In genomic region chr12:6386522-6386921, GRCh38 we compare ENCODE assay signal across 18 cellular contexts. TPM values are rescaled to one million over a fixed set of nuclear protein-coding genes. Genes with fewer than 3 reads are reported as not detected.
DNase-seq lines count a peak whose midpoint lies in the region; ATAC-seq, FAIRE-seq and TF ChIP-seq lines count a peak whose summit lies in the region.
"Had no signal": no experiment of that assay in that cellular context is flagged by ENCODE, and none has a peak within 500 bp of the region (broad histone marks: within the 10 kb centered on the region; RNA-seq: fewer than 3 reads in every experiment).

No MANE protein-coding gene starts in this region.

- peaks cover 22% of the 10 kb centered on the region for H3K4me1 ChIP-seq in osteoblast (ENCODE audit: insufficient read depth, low read length)
- H3K4me1 ChIP-seq in vagina, result peaks cover 57% of the 10 kb centered on the region

- DNase-seq in natural killer cell (no peak), osteoblast (ENCODE audit: insufficient read length, low spot score, missing footprints) (peak; percentile 73), vagina (ENCODE audit: extremely low spot score in 2 of 2) (no peak), urothelium cell line (ENCODE audit: low spot score) (no peak), endothelial cell (ENCODE audit: low spot score) (no peak), immature natural killer cell (no peak)
- DNase-seq in natural killer cell treated with Interleukin-12 subunit alpha and Interleukin-12 subunit beta and Interleukin-15 and Interleukin-18, amount 100 ng/mL, for 72 hours (ENCODE audit: low spot score), result no peak
- DNase-seq: 8988T, HCEC 1CT, KBM-7, NCI-H1092 treated with DMSO at 0.1 percent for 48 hours, NCI-H1694, NCI-H345, Right ventricle myocardium superior had no signal

- no peak for FAIRE-seq in urothelium cell line (lab: Jason Lieb, UNC)
- FAIRE-seq: GM18507, GM19239, HTR-8/SVneo had no signal

- H3K27ac Mint-ChIP-seq in natural killer cell (no peak overlapping the region), endothelial cell (ENCODE audit: unreplicated experiment) (no peak overlapping the region), immature natural killer cell (no peak overlapping the region)
- H3K27ac Mint-ChIP-seq in natural killer cell treated with Interleukin-12 subunit alpha and Interleukin-12 subunit beta and Interleukin-15 and Interleukin-18, amount 100 ng/mL, for 72 hours, result no peak overlapping the region
- H3K27ac Mint-ChIP-seq in dendritic cell treated with granulocyte-macrophage colony-stimulating factor and Interleukin-4, amounts not matched to agents 40 ng/mL and 50 ng/mL, for 4 days, result no peak overlapping the region

- peaks cover 43% of the 10 kb centered on the region for H3K79me2 ChIP-seq in osteoblast (ENCODE audit: insufficient read depth, low read length)

- H3K9me3 Mint-ChIP-seq in natural killer cell (no peaks in the 10 kb centered on the region), endothelial cell (ENCODE audit: unreplicated experiment) (no peaks in the 10 kb centered on the region), immature natural killer cell (no peaks in the 10 kb centered on the region)
- H3K9me3 Mint-ChIP-seq in natural killer cell treated with Interleukin-12 subunit alpha and Interleukin-12 subunit beta and Interleukin-15 and Interleukin-18, amount 100 ng/mL, for 72 hours, result no peaks in the 10 kb centered on the region
- H3K9me3 Mint-ChIP-seq in dendritic cell treated with granulocyte-macrophage colony-stimulating factor and Interleukin-4, amounts not matched to agents 40 ng/mL and 50 ng/mL, for 4 days, result no peaks in the 10 kb centered on the region

- H3K27ac ChIP-seq in osteoblast (ENCODE audit: low read depth, low read length) (no peak overlapping the region), vagina (peak overlapping the region; percentile 7)

- H3K9me3 ChIP-seq in osteoblast (ENCODE audit: low read depth, low read length) (no peaks in the 10 kb centered on the region), vagina (no peaks in the 10 kb centered on the region)

- H3K27me3 Mint-ChIP-seq in natural killer cell (ENCODE audit: low read depth in 2 of 2) (peaks cover 0 to 10% of the 10 kb centered on the region in 2 donors), endothelial cell (ENCODE audit: unreplicated experiment) (peaks cover 7% of the 10 kb centered on the region), immature natural killer cell (ENCODE audit: low read depth in 3 of 3) (peaks cover 0 to 3% (median 2%) of the 10 kb centered on the region in 3 donors)
- H3K27me3 Mint-ChIP-seq in natural killer cell treated with Interleukin-12 subunit alpha and Interleukin-12 subunit beta and Interleukin-15 and Interleukin-18, amount 100 ng/mL, for 72 hours, result peaks cover 7 to 11% of the 10 kb centered on the region in 2 donors
- no peaks in the 10 kb centered on the region for H3K27me3 Mint-ChIP-seq in dendritic cell treated with granulocyte-macrophage colony-stimulating factor and Interleukin-4, amounts not matched to agents 40 ng/mL and 50 ng/mL, for 4 days

- H3K4me3 ChIP-seq in osteoblast (ENCODE audit: insufficient read depth, low read length), result no peak overlapping the region
- no peak overlapping the region for H3K4me3 ChIP-seq in vagina

- H3K36me3 Mint-ChIP-seq in natural killer cell (no peaks in the 10 kb centered on the region), endothelial cell (ENCODE audit: low read depth, unreplicated experiment) (peaks cover 20% of the 10 kb centered on the region), immature natural killer cell (peaks cover 0 to 11% (median 4%) of the 10 kb centered on the region in 3 donors)
- no peaks in the 10 kb centered on the region for H3K36me3 Mint-ChIP-seq in natural killer cell treated with Interleukin-12 subunit alpha and Interleukin-12 subunit beta and Interleukin-15 and Interleukin-18, amount 100 ng/mL, for 72 hours
- H3K36me3 Mint-ChIP-seq in dendritic cell treated with granulocyte-macrophage colony-stimulating factor and Interleukin-4, amounts not matched to agents 40 ng/mL and 50 ng/mL, for 4 days (ENCODE audit: low read depth), result peaks cover 73% of the 10 kb centered on the region

- H3K4me3 Mint-ChIP-seq in natural killer cell (peak overlapping the region; percentile 28), endothelial cell (ENCODE audit: unreplicated experiment) (no peak overlapping the region), immature natural killer cell (no peak overlapping the region)
- no peak overlapping the region for H3K4me3 Mint-ChIP-seq in natural killer cell treated with Interleukin-12 subunit alpha and Interleukin-12 subunit beta and Interleukin-15 and Interleukin-18, amount 100 ng/mL, for 72 hours
- H3K4me3 Mint-ChIP-seq in dendritic cell treated with granulocyte-macrophage colony-stimulating factor and Interleukin-4, amounts not matched to agents 40 ng/mL and 50 ng/mL, for 4 days, result peak overlapping the region; percentile 93

- intact Hi-C loops in natural killer cell (cut with micrococcal nuclease), result no loop called here
- intact Hi-C loops in dendritic cell treated with granulocyte-macrophage colony-stimulating factor and Interleukin-4, amounts not matched to agents 40 ng/mL and 50 ng/mL, for 4 days (cut with micrococcal nuclease), result no loop called here
- intact Hi-C loops in vagina (cut with DNase I), result no loop called here

- TF ChIP-seq POLR2A in vagina (IDR thresholded peaks at IDR 0.05), result no peak

- H3K4me1 Mint-ChIP-seq in natural killer cell (peaks cover 0 to 6% of the 10 kb centered on the region in 2 donors), endothelial cell (ENCODE audit: unreplicated experiment) (peaks cover 11% of the 10 kb centered on the region), immature natural killer cell (peaks cover 0 to 12% of the 10 kb centered on the region in 2 donors)
- peaks cover 0 to 12% of the 10 kb centered on the region in 2 donors for H3K4me1 Mint-ChIP-seq in natural killer cell treated with Interleukin-12 subunit alpha and Interleukin-12 subunit beta and Interleukin-15 and Interleukin-18, amount 100 ng/mL, for 72 hours (ENCODE audit: low read depth in 2 of 2)
- H3K4me1 Mint-ChIP-seq in dendritic cell treated with granulocyte-macrophage colony-stimulating factor and Interleukin-4, amounts not matched to agents 40 ng/mL and 50 ng/mL, for 4 days (ENCODE audit: low read depth), result peaks cover 91% of the 10 kb centered on the region

- ATAC-seq in natural killer cell, result no peak
- no peak for ATAC-seq in natural killer cell treated with Interleukin-12 subunit alpha and Interleukin-12 subunit beta and Interleukin-15 and Interleukin-18, amount 100 ng/mL, for 72 hours

- H3K36me3 ChIP-seq in osteoblast (ENCODE audit: insufficient read depth, low read length) (peaks cover 58% of the 10 kb centered on the region), vagina (peaks cover 0 to 35% of the 10 kb centered on the region in 2 donors)

- no peaks in the 10 kb centered on the region for H3K27me3 ChIP-seq in osteoblast (ENCODE audit: insufficient read depth, low read length)
- no peaks in the 10 kb centered on the region for H3K27me3 ChIP-seq in vagina

- TF ChIP-seq CTCF in natural killer cell (IDR thresholded peaks at IDR 0.05), result no peak
- TF ChIP-seq CTCF in osteoblast (IDR thresholded peaks at IDR 0.05; ENCODE audit: extremely low read depth, low read depth, low read length), result no peak
- TF ChIP-seq CTCF in vagina (IDR thresholded peaks at IDR 0.05), result no peak
- no peak for TF ChIP-seq CTCF in endothelial cell (IDR thresholded peaks at IDR 0.05; ENCODE audit: unreplicated experiment)

- peaks cover 4% of the 10 kb centered on the region for H4K20me1 ChIP-seq in osteoblast (ENCODE audit: insufficient read depth, low read length)

- H3K4me2 ChIP-seq in osteoblast (ENCODE audit: insufficient read depth, low read length), result no peak overlapping the region

- no peak overlapping the region for H2AFZ ChIP-seq in osteoblast (ENCODE audit: low read length)

RNA-seq across cellular contexts. Expression of gene LTBR, which starts 2.6 kb away (rescaled TPM):
- 1 to 10 TPM; 3.7 to 5.8 (median 4.4) TPM for total RNA-seq in natural killer cell
- 1 to 10 TPM; 2.3 to 3.9 TPM for total RNA-seq in natural killer cell treated with Interleukin-12 subunit alpha and Interleukin-12 subunit beta and Interleukin-15 and Interleukin-18, amount 100 ng/mL, for 72 hours
- 110 and 121 TPM in 2 replicates for total RNA-seq in osteoblast
- 146 TPM for total RNA-seq in vagina
- total RNA-seq in endothelial cell (ENCODE audit: unreplicated experiment), result 40.3 TPM
- 1 to 10 TPM; 1.2 to 3.6 (median 2.8) TPM for polyA plus RNA-seq in immature natural killer cell

RNA-seq across cellular contexts. Expression of gene SCNN1A, which starts 11.2 kb away (rescaled TPM):
- 1 to 10 TPM; 1.5 to 3.0 (median 1.5) TPM for total RNA-seq in natural killer cell
- total RNA-seq in natural killer cell treated with Interleukin-12 subunit alpha and Interleukin-12 subunit beta and Interleukin-15 and Interleukin-18, amount 100 ng/mL, for 72 hours, result not detected
- under 0.01 and 0.36 TPM in 2 replicates for total RNA-seq in osteoblast
- 55.2 TPM for total RNA-seq in vagina
- 2.2 TPM for total RNA-seq in endothelial cell (ENCODE audit: unreplicated experiment)
- under 1 TPM in 2 of 3 donors, not detected in 1; 0.10 to 0.64 TPM for polyA plus RNA-seq in immature natural killer cell
- total RNA-seq: Right ventricle myocardium superior had no signal

RNA-seq across cellular contexts. Expression of gene TNFRSF1A, which starts 44.6 kb away (rescaled TPM):
- total RNA-seq in natural killer cell, result 100 to 1,000 TPM in 1 of 3 donors, 10 to 100 TPM in 2; 75.7 to 116 (median 87.3) TPM
- 100 to 1,000 TPM in 1 of 2 donors, 10 to 100 TPM in 1; 83.2 to 102 TPM for total RNA-seq in natural killer cell treated with Interleukin-12 subunit alpha and Interleukin-12 subunit beta and Interleukin-15 and Interleukin-18, amount 100 ng/mL, for 72 hours
- total RNA-seq in osteoblast, result 228 and 255 TPM in 2 replicates
- 271 TPM for total RNA-seq in vagina
- total RNA-seq in endothelial cell (ENCODE audit: unreplicated experiment), result 125 TPM
- 10 to 100 TPM; 37.7 to 89.0 (median 67.0) TPM for polyA plus RNA-seq in immature natural killer cell

RNA-seq across cellular contexts. Expression of gene CD27, which starts 58.2 kb away (rescaled TPM):
- total RNA-seq in natural killer cell (10 to 100 TPM in 1 of 3 donors, 1 to 10 TPM in 2; 2.7 to 13.7 (median 3.1) TPM), osteoblast (not detected in 2 replicates), vagina (1.2 TPM), endothelial cell (ENCODE audit: unreplicated experiment) (not detected)
- 1 to 10 TPM; 2.1 to 2.2 TPM for total RNA-seq in natural killer cell treated with Interleukin-12 subunit alpha and Interleukin-12 subunit beta and Interleukin-15 and Interleukin-18, amount 100 ng/mL, for 72 hours
- polyA plus RNA-seq in immature natural killer cell, result 10 to 100 TPM; 17.0 to 28.5 (median 25.4) TPM

Comparison
In these comparisons a context has a peak if more than half of its experiments do, and no peak if none do; other contexts are left out.
1. H3K4me3 Mint-ChIP-seq: peak in natural killer cell (single experiment) and dendritic cell treated with granulocyte-macrophage colony-stimulating factor and Interleukin-4, amounts not matched to agents 40 ng/mL and 50 ng/mL, for 4 days (single experiment); none in natural killer cell treated with Interleukin-12 subunit alpha and Interleukin-12 subunit beta and Interleukin-15 and Interleukin-18, amount 100 ng/mL, for 72 hours (single experiment), endothelial cell (single experiment) and immature natural killer cell (0 of 5).
2. RNA of gene SCNN1A, which starts 11.2 kb away (total RNA-seq): 55.2 TPM in vagina (single experiment); 2.2 TPM in endothelial cell (single experiment), 1.5 to 3.0 TPM in natural killer cell, under 0.01 to 0.36 TPM in osteoblast and not detected in natural killer cell treated with Interleukin-12 subunit alpha and Interleukin-12 subunit beta and Interleukin-15 and Interleukin-18, amount 100 ng/mL, for 72 hours; every median in the first group is over 10 times any median in the second.